9 cellular contexts compared by ENCODE assay signal in the genomic region with DNA sequence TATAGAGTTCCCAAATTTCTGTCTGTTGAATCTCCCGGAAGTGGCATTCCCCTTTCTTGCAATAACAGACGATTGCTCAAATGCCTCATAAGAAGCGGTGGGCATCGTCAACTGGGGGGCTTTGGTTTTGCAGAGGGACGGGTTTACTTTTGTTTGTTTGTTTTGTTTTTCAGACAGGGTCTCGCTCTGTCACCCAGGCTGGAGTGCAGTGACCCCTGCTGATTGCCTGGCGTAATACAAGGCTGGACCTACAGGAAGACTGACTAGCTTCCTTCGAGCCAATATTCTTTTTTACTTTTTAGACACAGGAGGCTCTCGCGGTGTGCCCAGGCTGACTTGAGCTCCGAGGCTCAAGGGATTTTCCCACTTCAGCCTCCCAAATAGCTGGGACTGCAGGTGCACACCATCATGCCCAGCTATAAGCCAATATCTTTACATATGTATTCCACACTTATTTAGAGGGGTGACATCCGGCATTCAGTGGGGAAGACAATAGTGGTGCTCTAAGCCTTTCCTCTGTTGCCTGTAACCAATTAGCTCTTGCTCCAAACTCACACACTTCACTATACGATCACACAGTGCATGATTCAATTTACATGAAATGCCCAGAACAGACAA. TPM values are rescaled to one million over a fixed set of nuclear protein-coding genes. Genes with fewer than 3 reads are reported as not detected.
DNase-seq lines count a peak whose midpoint lies in the region; ATAC-seq and TF ChIP-seq lines count a peak whose summit lies in the region.
"Had no signal": no experiment of that assay in that cellular context is flagged by ENCODE, and none has a peak within 500 bp of the region (broad histone marks: within the 10 kb centered on the region; RNA-seq: fewer than 3 reads in every experiment).

No MANE protein-coding gene starts in this region.

- H3K36me3 ChIP-seq in uterus, result no peaks in the 10 kb centered on the region
- H3K36me3 ChIP-seq: BLaER1 had no signal

- no peaks in the 10 kb centered on the region for H3K36me3 Mint-ChIP-seq in glutamatergic neuron (ENCODE audit: unreplicated experiment)

- H3K4me3 ChIP-seq in uterus, result no peak overlapping the region
- H3K4me3 ChIP-seq: BLaER1 had no signal

- TF ChIP-seq POLR2A in uterus (IDR thresholded peaks at IDR 0.05), result no peak

- DNase-seq in NCI-H1092 treated with DMSO at 0.1 percent for 48 hours (lab: John Stamatoyannopoulos, UW), result peak; percentile 2
- DNase-seq in NCI-H1092 (lab: John Stamatoyannopoulos, UW), result no peak
- peak; percentile 36 for DNase-seq in LHCN-M2 (ENCODE audit: low read depth)
- DNase-seq in activated CD8-positive, alpha-beta memory T cell treated with anti-CD3 and anti-CD28 coated beads for 24 hours, result peak; percentile 65
- DNase-seq in glutamatergic neuron, result peak; percentile 76
- peak; percentile 23 to 41 for DNase-seq in stimulated activated CD4-positive, alpha-beta T cell treated with anti-CD3 and anti-CD28 coated beads, Interleukin-2, amount 100 ng/mL, for 48 hours
- DNase-seq in uterus, result no peak

- peaks cover 0 to 6% of the 10 kb centered on the region in 2 donors for H3K4me1 ChIP-seq in uterus

- H3K9me3 ChIP-seq in uterus, result no peaks in the 10 kb centered on the region
- H3K9me3 ChIP-seq: BLaER1 had no signal

- H3K27ac ChIP-seq in uterus, result peak overlapping the region in 1 of 2 donors; percentile 77
- H3K27ac ChIP-seq: BLaER1 had no signal

- TF ChIP-seq CTCF in glutamatergic neuron (IDR thresholded peaks at IDR 0.05; ENCODE audit: partially characterized antibody, unreplicated experiment), result peak; percentile 69
- peak in 1 of 4 experiments; percentile 15 for TF ChIP-seq CTCF in uterus (IDR thresholded peaks at IDR 0.05)

- intact Hi-C loops in uterus (cut with DNase I; ENCODE audit: low total_unique reads), result loop anchor here (10.0 kb wide), 1 partner anchor 245 kb away; no protein-coding TSS in a partner anchor

- no peak overlapping the region for H3K27ac Mint-ChIP-seq in glutamatergic neuron (ENCODE audit: unreplicated experiment)

- H3K9me3 Mint-ChIP-seq in glutamatergic neuron (ENCODE audit: unreplicated experiment), result peaks cover 8% of the 10 kb centered on the region

- no peaks in the 10 kb centered on the region for H3K27me3 ChIP-seq in uterus
- H3K27me3 ChIP-seq: BLaER1 had no signal

- peaks cover 20% of the 10 kb centered on the region for H3K4me1 Mint-ChIP-seq in glutamatergic neuron (ENCODE audit: low read depth, unreplicated experiment)

- peaks cover 8% of the 10 kb centered on the region for H3K27me3 Mint-ChIP-seq in glutamatergic neuron (ENCODE audit: unreplicated experiment)

- no peak overlapping the region for H3K4me3 Mint-ChIP-seq in glutamatergic neuron (ENCODE audit: unreplicated experiment)

- peak; percentile 67 for ATAC-seq in GM21786 (IDR thresholded peaks at IDR 0.05; ENCODE audit: unreplicated experiment)

RNA-seq across cellular contexts. Expression of gene FHIP2A, which starts 58.1 kb away (rescaled TPM):
- total RNA-seq in LHCN-M2 (2014; rRNA removed), result 19.1 and 19.3 TPM in 2 replicates
- polyA plus RNA-seq in LHCN-M2 (2012), result 12.4 TPM
- 31.7 TPM for total RNA-seq in glutamatergic neuron (ENCODE audit: unreplicated experiment)
- total RNA-seq in uterus, result 10 to 100 TPM; 22.0 to 61.5 (median 56.5) TPM

RNA-seq across cellular contexts. Expression of gene TRUB1, which starts 58.3 kb away (rescaled TPM):
- total RNA-seq in LHCN-M2 (2014; rRNA removed) (34.9 and 36.6 TPM in 2 replicates), glutamatergic neuron (ENCODE audit: unreplicated experiment) (32.8 TPM), uterus (10 to 100 TPM in 3 of 4 donors, 1 to 10 TPM in 1; 7.9 to 48.3 (median 14.7) TPM)
- 9.9 TPM for polyA plus RNA-seq in LHCN-M2 (2012)

Comparison
In these comparisons a context has a peak if more than half of its experiments do, and no peak if none do; other contexts are left out.
1. DNase-seq: peak in NCI-H1092 treated with DMSO at 0.1 percent for 48 hours (single experiment), LHCN-M2 (single experiment), activated CD8-positive, alpha-beta memory T cell treated with anti-CD3 and anti-CD28 coated beads for 24 hours (single experiment), glutamatergic neuron (single experiment) and stimulated activated CD4-positive, alpha-beta T cell treated with anti-CD3 and anti-CD28 coated beads, Interleukin-2, amount 100 ng/mL, for 48 hours (2 of 2); none in NCI-H1092 (single experiment) and uterus (0 of 2).